In the genomic region with DNA sequence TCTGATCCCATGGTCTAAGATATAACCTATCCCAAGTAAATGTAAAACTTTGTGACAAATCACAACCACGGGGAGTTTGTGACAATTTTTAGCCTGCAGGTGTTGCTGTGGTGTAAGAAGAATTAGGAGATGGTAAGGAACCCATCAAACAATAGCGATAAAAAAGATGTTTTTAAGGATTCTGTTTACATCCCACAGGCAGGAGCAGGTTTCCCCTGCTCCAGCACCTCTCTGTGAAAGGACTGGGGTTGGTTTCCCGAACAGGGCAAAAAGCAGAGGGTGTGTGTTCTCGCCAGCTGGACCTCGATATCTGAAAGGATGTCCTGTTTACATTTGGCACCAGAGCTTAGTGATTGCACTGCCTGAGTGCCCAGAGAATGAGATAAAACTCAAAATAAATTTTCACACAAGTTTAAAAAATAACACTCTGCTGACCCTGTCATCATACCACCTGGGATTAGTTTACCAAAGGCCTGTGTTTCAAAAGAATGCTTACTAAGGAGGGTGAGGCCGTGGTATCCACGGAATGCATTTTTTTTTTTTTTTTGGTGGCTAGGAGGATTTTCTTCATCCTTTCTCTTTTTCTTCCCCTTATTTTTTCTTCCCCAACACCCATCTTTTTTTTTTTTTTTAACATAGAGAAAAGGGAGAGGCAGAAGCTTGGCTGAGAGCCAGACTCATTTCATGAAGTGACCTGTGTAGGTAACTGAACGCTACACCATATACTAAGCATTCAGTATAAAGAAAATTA, we compare ENCODE assay signal across 9 cellular contexts.
A peak's percentile ranks its signal among the peaks of the same experiment; 100 is the strongest.
DNase-seq lines count a peak whose midpoint lies in the region; ATAC-seq and TF ChIP-seq lines count a peak whose summit lies in the region.
"Had no signal": no experiment of that assay in that cellular context is flagged by ENCODE, and none has a peak within 500 bp of the region (broad histone marks: within the 10 kb centered on the region; RNA-seq: fewer than 3 reads in every experiment).

No MANE protein-coding gene starts in this region.

- H3K79me2 ChIP-seq in GM23338 (replicated peaks; ENCODE audit: insufficient read depth) = no peaks in the 10 kb centered on the region

- peaks cover 9% of the 10 kb centered on the region; the same call in 1 of the 2 replicates for H3K9me2 ChIP-seq in GM23338 (ENCODE audit: insufficient read depth)

- H3K4me2 ChIP-seq in GM23338 = 0 out of 2 replicates have a peak overlapping the region, but pooled peaks have one; percentile 24

- H3K27me3 ChIP-seq in GM23338 (ENCODE audit: insufficient read depth) (no peaks in the 10 kb centered on the region), RWPE2 (ENCODE audit: insufficient read depth, poor library complexity, severe bottlenecking) (no peaks in the 10 kb centered on the region), foreskin keratinocyte (no peaks in the 10 kb centered on the region), H7 (ENCODE audit: control insufficient read depth, insufficient read depth, low read length) (no peaks in the 10 kb centered on the region)

- no peaks in the 10 kb centered on the region for H3F3A ChIP-seq in GM23338 (replicated peaks; ENCODE audit: low read depth)

- ATAC-seq in GM23338 = peak; percentile 69
- ATAC-seq in RWPE2 (ENCODE audit: low read depth) = peak; percentile 74
- ATAC-seq in foreskin keratinocyte = no peak
- ATAC-seq in HG02981 (IDR thresholded peaks at IDR 0.05; ENCODE audit: unreplicated experiment) = no peak
- no peak for ATAC-seq in HG03460 (IDR thresholded peaks at IDR 0.05; ENCODE audit: unreplicated experiment)

- peaks cover 31% of the 10 kb centered on the region for H3K4me1 Mint-ChIP-seq in GM23338
- peaks cover 41% of the 10 kb centered on the region for H3K4me1 Mint-ChIP-seq in progenitor cell of endocrine pancreas (ENCODE audit: low read depth)

- H3K4me3 Mint-ChIP-seq in GM23338 (no peak overlapping the region), progenitor cell of endocrine pancreas (ENCODE audit: low read depth) (peak overlapping the region; percentile 43)

- H3K27ac Mint-ChIP-seq in GM23338 (peak overlapping the region; percentile 80), progenitor cell of endocrine pancreas (peak overlapping the region; percentile 97)

- H3K9me3 Mint-ChIP-seq in GM23338 (no peaks in the 10 kb centered on the region), progenitor cell of endocrine pancreas (ENCODE audit: low read depth) (peaks cover 5% of the 10 kb centered on the region)

- H3K4me3 ChIP-seq in GM23338 = no peak overlapping the region
- H3K4me3 ChIP-seq in RWPE2 (ENCODE audit: severe bottlenecking) = no peak overlapping the region
- H3K4me3 ChIP-seq in H7 (ENCODE audit: insufficient read depth, low read depth, low read length) = no peak overlapping the region

- H3K9me3 ChIP-seq in RWPE2 (ENCODE audit: severe bottlenecking) = no peaks in the 10 kb centered on the region

- DNase-seq in GM23338 (ENCODE audit: low spot score) (peak; percentile 45), RWPE2 (ENCODE audit: low spot score) (no peak), foreskin keratinocyte (peak; percentile 67 to 82), progenitor cell of endocrine pancreas (ENCODE audit: low spot score, unreplicated experiment) (no peak), H7 (no peak), HK-2 (ENCODE audit: unreplicated experiment) (no peak)
- DNase-seq: activated gamma-delta T cell treated with Interleukin-2 at 50 U/mL for 16 hours had no signal

- H2AFZ ChIP-seq in GM23338 = peak overlapping the region; percentile 54

- H3K4me1 ChIP-seq in GM23338 (ENCODE audit: insufficient read depth) = peaks cover 25% of the 10 kb centered on the region
- H3K4me1 ChIP-seq in RWPE2 (ENCODE audit: insufficient read depth, poor library complexity, severe bottlenecking) = peaks cover 35% of the 10 kb centered on the region
- peaks cover 32% of the 10 kb centered on the region for H3K4me1 ChIP-seq in foreskin keratinocyte

- H3K36me3 ChIP-seq in GM23338 (ENCODE audit: insufficient read depth) (no peaks in the 10 kb centered on the region), RWPE2 (ENCODE audit: low read depth) (no peaks in the 10 kb centered on the region), H7 (replicated peaks; ENCODE audit: control insufficient read depth, insufficient read depth, low read length) (no peaks in the 10 kb centered on the region)

- no peaks in the 10 kb centered on the region for H4K20me1 ChIP-seq in GM23338 (replicated peaks; ENCODE audit: insufficient read depth)

- H3K27me3 Mint-ChIP-seq in GM23338 (ENCODE audit: insufficient read depth, low read depth, poor library complexity) = no peaks in the 10 kb centered on the region
- no peaks in the 10 kb centered on the region for H3K27me3 Mint-ChIP-seq in progenitor cell of endocrine pancreas

- H3K36me3 Mint-ChIP-seq in GM23338 (ENCODE audit: low read depth) = no peaks in the 10 kb centered on the region
- H3K36me3 Mint-ChIP-seq in progenitor cell of endocrine pancreas (ENCODE audit: insufficient read depth) = no peaks in the 10 kb centered on the region

- H3K27ac ChIP-seq in GM23338 (ENCODE audit: low read depth) (peak overlapping the region; percentile 57; the same call in 1 of the 2 replicates), RWPE2 (ENCODE audit: poor library complexity, severe bottlenecking) (peak overlapping the region; percentile 74), foreskin keratinocyte (peak overlapping the region; percentile 24)

- TF ChIP-seq CTCF in GM23338 (conservative IDR thresholded peaks at IDR 0.05; ENCODE audit: low read depth in 2 of 2) = peak; percentile 48 to 51
- TF ChIP-seq CTCF in RWPE2 (IDR thresholded peaks at IDR 0.05; ENCODE audit: poor library complexity, severe bottlenecking) = peak; percentile 48
- peak; percentile 58 for TF ChIP-seq CTCF in foreskin keratinocyte (conservative IDR thresholded peaks at IDR 0.05)
- TF ChIP-seq CTCF in progenitor cell of endocrine pancreas (IDR thresholded peaks at IDR 0.05; ENCODE audit: unreplicated experiment) = peak; percentile 33

TF ChIP-seq in GM23338, 12 proteins besides CTCF, POLR2A, EP300 and RAD21 (continues in another document):
- TF ChIP-seq NANOG (IDR thresholded peaks at IDR 0.05; ENCODE audit: borderline replicate concordance) (no peak), STAT1 (IDR thresholded peaks at IDR 0.05; ENCODE audit: unreplicated experiment) (no peak), POLR2AphosphoS5 (IDR thresholded peaks at IDR 0.05; ENCODE audit: low read depth) (no peak), ZNF114 (CRISPR knock-in tag; IDR thresholded peaks at IDR 0.05) (no peak), EZH2 (IDR thresholded peaks at IDR 0.05; ENCODE audit: low read depth, unreplicated experiment) (no peak), ZNF331 (CRISPR knock-in tag; IDR thresholded peaks at IDR 0.05; ENCODE audit: low read depth) (no peak)
- TF ChIP-seq, protein P1, sequence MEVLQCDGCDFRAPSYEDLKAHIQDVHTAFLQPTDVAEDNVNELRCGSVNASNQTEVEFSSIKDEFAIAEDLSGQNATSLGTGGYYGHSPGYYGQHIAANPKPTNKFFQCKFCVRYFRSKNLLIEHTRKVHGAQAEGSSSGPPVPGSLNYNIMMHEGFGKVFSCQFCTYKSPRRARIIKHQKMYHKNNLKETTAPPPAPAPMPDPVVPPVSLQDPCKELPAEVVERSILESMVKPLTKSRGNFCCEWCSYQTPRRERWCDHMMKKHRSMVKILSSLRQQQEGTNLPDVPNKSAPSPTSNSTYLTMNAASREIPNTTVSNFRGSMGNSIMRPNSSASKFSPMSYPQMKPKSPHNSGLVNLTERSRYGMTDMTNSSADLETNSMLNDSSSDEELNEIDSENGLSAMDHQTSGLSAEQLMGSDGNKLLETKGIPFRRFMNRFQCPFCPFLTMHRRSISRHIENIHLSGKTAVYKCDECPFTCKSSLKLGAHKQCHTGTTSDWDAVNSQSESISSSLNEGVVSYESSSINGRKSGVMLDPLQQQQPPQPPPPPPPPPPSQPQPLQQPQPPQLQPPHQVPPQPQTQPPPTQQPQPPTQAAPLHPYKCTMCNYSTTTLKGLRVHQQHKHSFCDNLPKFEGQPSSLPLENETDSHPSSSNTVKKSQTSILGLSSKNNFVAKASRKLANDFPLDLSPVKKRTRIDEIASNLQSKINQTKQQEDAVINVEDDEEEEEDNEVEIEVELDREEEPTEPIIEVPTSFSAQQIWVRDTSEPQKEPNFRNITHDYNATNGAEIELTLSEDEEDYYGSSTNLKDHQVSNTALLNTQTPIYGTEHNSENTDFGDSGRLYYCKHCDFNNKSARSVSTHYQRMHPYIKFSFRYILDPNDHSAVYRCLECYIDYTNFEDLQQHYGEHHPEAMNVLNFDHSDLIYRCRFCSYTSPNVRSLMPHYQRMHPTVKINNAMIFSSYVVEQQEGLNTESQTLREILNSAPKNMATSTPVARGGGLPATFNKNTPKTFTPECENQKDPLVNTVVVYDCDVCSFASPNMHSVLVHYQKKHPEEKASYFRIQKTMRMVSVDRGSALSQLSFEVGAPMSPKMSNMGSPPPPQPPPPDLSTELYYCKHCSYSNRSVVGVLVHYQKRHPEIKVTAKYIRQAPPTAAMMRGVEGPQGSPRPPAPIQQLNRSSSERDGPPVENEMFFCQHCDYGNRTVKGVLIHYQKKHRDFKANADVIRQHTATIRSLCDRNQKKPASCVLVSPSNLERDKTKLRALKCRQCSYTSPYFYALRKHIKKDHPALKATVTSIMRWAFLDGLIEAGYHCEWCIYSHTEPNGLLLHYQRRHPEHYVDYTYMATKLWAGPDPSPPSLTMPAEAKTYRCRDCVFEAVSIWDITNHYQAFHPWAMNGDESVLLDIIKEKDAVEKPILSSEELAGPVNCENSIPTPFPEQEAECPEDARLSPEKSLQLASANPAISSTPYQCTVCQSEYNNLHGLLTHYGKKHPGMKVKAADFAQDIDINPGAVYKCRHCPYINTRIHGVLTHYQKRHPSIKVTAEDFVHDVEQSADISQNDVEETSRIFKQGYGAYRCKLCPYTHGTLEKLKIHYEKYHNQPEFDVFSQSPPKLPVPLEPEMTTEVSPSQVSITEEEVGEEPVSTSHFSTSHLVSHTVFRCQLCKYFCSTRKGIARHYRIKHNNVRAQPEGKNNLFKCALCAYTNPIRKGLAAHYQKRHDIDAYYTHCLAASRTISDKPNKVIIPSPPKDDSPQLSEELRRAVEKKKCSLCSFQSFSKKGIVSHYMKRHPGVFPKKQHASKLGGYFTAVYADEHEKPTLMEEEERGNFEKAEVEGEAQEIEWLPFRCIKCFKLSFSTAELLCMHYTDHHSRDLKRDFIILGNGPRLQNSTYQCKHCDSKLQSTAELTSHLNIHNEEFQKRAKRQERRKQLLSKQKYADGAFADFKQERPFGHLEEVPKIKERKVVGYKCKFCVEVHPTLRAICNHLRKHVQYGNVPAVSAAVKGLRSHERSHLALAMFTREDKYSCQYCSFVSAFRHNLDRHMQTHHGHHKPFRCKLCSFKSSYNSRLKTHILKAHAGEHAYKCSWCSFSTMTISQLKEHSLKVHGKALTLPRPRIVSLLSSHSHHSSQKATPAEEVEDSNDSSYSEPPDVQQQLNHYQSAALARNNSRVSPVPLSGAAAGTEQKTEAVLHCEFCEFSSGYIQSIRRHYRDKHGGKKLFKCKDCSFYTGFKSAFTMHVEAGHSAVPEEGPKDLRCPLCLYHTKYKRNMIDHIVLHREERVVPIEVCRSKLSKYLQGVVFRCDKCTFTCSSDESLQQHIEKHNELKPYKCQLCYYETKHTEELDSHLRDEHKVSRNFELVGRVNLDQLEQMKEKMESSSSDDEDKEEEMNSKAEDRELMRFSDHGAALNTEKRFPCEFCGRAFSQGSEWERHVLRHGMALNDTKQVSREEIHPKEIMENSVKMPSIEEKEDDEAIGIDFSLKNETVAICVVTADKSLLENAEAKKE (CRISPR knock-in tag; IDR thresholded peaks at IDR 0.05) = no peak

Comparison
In these comparisons a context has a peak if more than half of its experiments do, and no peak if none do; other contexts are left out.
1. ATAC-seq: peak in GM23338 (single experiment) and RWPE2 (single experiment); none in foreskin keratinocyte (single experiment), HG02981 (single experiment) and HG03460 (single experiment).
2. DNase-seq: peak in GM23338 (single experiment) and foreskin keratinocyte (2 of 2); none in RWPE2 (single experiment), progenitor cell of endocrine pancreas (single experiment), H7 (single experiment) and HK-2 (single experiment).
3. H3K27ac ChIP-seq: peak in every context shown above with its lines; median percentile 74 in RWPE2; 57 in GM23338; 24 in foreskin keratinocyte.
4. Peak in every context shown above with its lines, with median percentiles within 50 percentile points of each other: CTCF ChIP-seq.